In the genomic region with DNA sequence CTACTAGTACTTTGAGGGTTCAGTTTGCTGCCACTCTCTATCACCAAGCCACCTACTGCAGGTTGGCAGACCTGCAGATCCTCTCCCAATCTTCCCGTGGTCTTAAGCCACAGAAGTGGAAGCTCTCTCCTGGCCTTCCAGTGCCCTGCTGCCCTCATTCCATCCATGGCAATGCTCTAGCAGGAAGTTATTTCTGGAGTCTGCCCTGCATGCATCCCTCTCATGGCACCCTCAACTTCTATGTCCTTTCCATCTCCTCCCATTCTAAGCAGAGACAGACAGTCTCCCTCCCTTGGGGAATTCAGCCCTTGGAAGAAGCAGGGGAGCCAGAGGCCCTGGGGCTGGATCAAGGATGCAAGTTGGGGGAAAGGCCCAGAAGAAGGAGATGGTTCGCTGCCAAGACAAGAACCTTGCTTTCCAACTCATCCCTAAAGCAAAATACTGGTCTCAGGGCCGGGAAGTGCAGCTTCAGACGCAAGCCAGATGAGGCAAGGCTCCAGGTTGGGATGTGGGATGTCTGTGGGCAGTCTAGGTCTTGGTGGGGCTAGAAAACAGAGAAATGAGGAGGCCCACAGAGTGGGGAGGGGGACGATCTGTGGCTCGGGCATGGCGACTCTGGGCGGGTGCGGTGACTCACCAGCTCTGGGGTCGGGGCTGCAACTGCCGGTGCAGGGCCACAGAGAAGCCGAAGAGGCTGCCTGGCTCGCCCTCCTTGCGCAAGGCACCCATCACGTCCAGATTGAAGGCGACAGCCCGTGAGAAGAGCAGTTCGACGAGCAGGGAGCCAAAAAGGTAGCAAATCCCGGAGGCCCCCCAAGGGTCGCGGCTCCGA, we compare ENCODE assay signal across 6 cellular contexts. TPM values are rescaled to one million over a fixed set of nuclear protein-coding genes. Genes with fewer than 3 reads are reported as not detected.
DNase-seq lines count a peak whose midpoint lies in the region; ATAC-seq and TF ChIP-seq lines count a peak whose summit lies in the region.

No MANE protein-coding gene starts in this region.

- peaks cover 17% of the 10 kb centered on the region for H3K4me1 ChIP-seq in testis

- ATAC-seq in Right ventricle myocardium inferior: no peak
- peak in 1 of 2 donors; percentile 8 for ATAC-seq in left cardiac atrium
- ATAC-seq in HG02588 (IDR thresholded peaks at IDR 0.05; ENCODE audit: unreplicated experiment): no peak

- H3K9me3 ChIP-seq in testis: no peaks in the 10 kb centered on the region

- TF ChIP-seq CTCF in testis (IDR thresholded peaks at IDR 0.05): no peak

- H3K4me3 ChIP-seq in testis: peak overlapping the region; percentile 52 to 67

- H3K36me3 ChIP-seq in testis (ENCODE audit: low read depth, missing control alignments): no peaks in the 10 kb centered on the region

- intact Hi-C loops in Right ventricle myocardium inferior (cut with DNase I): loop anchor here (2.0 to 5.0 kb wide), 2 partner anchors 14 to 45 kb away; a partner anchor contains a TSS
- intact Hi-C loops in cardiac septum (cut with DNase I): no loop called here
- intact Hi-C loops in left cardiac atrium (cut with DNase I): no loop called here
- intact Hi-C loops in testis (cut with DNase I; ENCODE audit: low total_unique reads): no loop called here

- peak overlapping the region in 1 of 2 donors; percentile 24 for H3K27ac ChIP-seq in testis

- WGBS in testis, 2 donors: 7 to 8% methylated on average over 11 to 20 of the region's 23 CpGs

- TF ChIP-seq POLR2A in testis (IDR thresholded peaks at IDR 0.05): no peak

- peak; percentile 73 for DNase-seq in Right ventricle myocardium inferior (ENCODE audit: missing footprints)
- no peak for DNase-seq in cardiac septum (ENCODE audit: low spot score)
- peak; percentile 41 for DNase-seq in left cardiac atrium
- DNase-seq in testis: no peak
- no peak for DNase-seq in stimulated activated CD4-positive, alpha-beta T cell treated with anti-CD3 and anti-CD28 coated beads, Interleukin-4, amount 100 ng/mL, for 4 hours

- no peaks in the 10 kb centered on the region for H3K27me3 ChIP-seq in testis

RNA-seq across cellular contexts. Expression of a gene that starts 0.6 kb away (rescaled TPM):
- total RNA-seq in Right ventricle myocardium inferior: 479 TPM
- total RNA-seq in cardiac septum: 806 TPM
- total RNA-seq in left cardiac atrium: 100 to 1,000 TPM; 395 to 448 TPM
- 10 to 100 TPM; 26.4 to 30.6 TPM for total RNA-seq in testis
- polyA plus RNA-seq in testis (ENCODE audit: insufficient read depth, low read depth, low replicate concordance): 43.3 TPM

RNA-seq across cellular contexts. Expression of a gene that starts 8.8 kb away (rescaled TPM):
- total RNA-seq in Right ventricle myocardium inferior (128 TPM), cardiac septum (97.7 TPM), left cardiac atrium (100 to 1,000 TPM; 119 to 123 TPM), testis (100 to 1,000 TPM; 110 to 145 TPM)
- 108 TPM for polyA plus RNA-seq in testis (ENCODE audit: insufficient read depth, low read depth, low replicate concordance)

RNA-seq across cellular contexts. Expression of a gene that starts 13.1 kb away (rescaled TPM):
- total RNA-seq in Right ventricle myocardium inferior (12.9 TPM), cardiac septum (26.3 TPM), left cardiac atrium (10 to 100 TPM; 29.5 to 38.1 TPM), testis (10 to 100 TPM; 15.1 to 18.0 TPM)
- 9.8 TPM for polyA plus RNA-seq in testis (ENCODE audit: insufficient read depth, low read depth, low replicate concordance)

RNA-seq across cellular contexts. Expression of a gene that starts 21.8 kb away (rescaled TPM):
- total RNA-seq in Right ventricle myocardium inferior: 790 TPM
- 914 TPM for total RNA-seq in cardiac septum
- total RNA-seq in left cardiac atrium: 1,000 to 10,000 TPM; 1,288 to 1,875 TPM
- 100 to 1,000 TPM; 600 to 668 TPM for total RNA-seq in testis
- 655 TPM for polyA plus RNA-seq in testis (ENCODE audit: insufficient read depth, low read depth, low replicate concordance)

RNA-seq across cellular contexts. Expression of a gene that starts 35.9 kb away (rescaled TPM):
- 9.7 TPM for total RNA-seq in Right ventricle myocardium inferior
- total RNA-seq in cardiac septum: 18.0 TPM
- total RNA-seq in left cardiac atrium: 10 to 100 TPM; 12.0 to 14.2 TPM
- total RNA-seq in testis: 1 to 10 TPM; 3.1 to 3.3 TPM
- polyA plus RNA-seq in testis (ENCODE audit: insufficient read depth, low read depth, low replicate concordance): 3.0 TPM

Comparison
In these comparisons a context has a peak if more than half of its experiments do, and no peak if none do; other contexts are left out.
1. DNase-seq: peak in Right ventricle myocardium inferior (single experiment) and left cardiac atrium (single experiment); none in cardiac septum (single experiment), testis (single experiment) and stimulated activated CD4-positive, alpha-beta T cell treated with anti-CD3 and anti-CD28 coated beads, Interleukin-4, amount 100 ng/mL, for 4 hours (0 of 2).
2. RNA of a gene that starts 0.6 kb away (total RNA-seq): 806 TPM in cardiac septum (single experiment), 479 TPM in Right ventricle myocardium inferior (single experiment) and 395 to 448 TPM in left cardiac atrium; 26.4 to 30.6 TPM in testis; every median in the first group is over 10 times any median in the second.